ENCODE assay signal across 8 cellular contexts in the genomic region with DNA sequence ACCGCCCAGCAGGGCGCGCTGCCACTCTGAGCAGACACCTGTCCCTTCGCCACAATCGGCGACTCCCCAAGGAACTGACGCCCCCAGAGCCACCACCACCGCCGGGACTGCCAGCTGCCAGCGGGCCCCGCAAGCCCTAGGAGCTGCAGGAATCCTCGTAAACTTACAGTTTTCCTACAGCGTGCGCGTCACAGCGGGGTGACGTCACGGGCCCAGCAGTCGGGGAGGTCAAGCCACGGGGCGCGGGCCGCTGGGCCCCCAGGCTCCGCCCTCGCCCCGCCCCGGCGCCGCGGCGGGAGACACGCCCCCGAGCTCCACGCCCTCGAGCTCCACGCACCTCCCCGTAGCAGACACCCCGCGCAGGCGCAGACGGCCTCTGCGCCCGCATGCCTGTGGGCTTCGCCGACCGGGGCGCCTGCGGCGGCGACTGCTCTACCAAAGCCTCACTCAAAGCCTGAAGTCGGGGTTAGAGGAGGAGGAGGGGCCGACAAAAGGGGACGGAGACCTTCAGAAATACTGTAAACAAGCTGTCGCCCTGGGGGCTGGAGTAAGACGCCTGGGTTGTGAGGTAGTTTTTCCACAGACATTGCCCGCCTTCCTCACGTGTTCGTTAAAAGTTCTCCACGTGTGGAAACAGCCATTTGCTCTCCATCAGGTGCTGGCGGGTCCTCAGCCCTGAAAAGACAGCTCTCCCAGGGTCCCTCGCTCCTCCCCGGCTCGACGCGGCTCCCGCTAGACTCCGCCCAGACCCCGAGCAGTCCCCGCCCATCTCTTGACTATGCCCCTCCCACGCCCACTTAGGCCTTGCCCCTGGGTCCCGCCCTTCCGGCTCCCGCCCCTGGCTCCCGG. TPM values are rescaled to one million over a fixed set of nuclear protein-coding genes. Genes with fewer than 3 reads are reported as not detected.
DNase-seq lines count a peak whose midpoint lies in the region; ATAC-seq and TF ChIP-seq lines count a peak whose summit lies in the region.

A gene with protein sequence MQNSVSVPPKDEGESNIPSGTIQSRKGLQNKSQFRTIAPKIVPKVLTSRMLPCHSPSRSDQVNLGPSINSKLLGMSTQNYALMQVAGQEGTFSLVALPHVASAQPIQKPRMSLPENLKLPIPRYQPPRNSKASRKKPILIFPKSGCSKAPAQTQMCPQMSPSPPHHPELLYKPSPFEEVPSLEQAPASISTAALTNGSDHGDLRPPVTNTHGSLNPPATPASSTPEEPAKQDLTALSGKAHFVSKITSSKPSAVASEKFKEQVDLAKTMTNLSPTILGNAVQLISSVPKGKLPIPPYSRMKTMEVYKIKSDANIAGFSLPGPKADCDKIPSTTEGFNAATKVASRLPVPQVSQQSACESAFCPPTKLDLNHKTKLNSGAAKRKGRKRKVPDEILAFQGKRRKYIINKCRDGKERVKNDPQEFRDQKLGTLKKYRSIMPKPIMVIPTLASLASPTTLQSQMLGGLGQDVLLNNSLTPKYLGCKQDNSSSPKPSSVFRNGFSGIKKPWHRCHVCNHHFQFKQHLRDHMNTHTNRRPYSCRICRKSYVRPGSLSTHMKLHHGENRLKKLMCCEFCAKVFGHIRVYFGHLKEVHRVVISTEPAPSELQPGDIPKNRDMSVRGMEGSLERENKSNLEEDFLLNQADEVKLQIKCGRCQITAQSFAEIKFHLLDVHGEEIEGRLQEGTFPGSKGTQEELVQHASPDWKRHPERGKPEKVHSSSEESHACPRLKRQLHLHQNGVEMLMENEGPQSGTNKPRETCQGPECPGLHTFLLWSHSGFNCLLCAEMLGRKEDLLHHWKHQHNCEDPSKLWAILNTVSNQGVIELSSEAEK (minus strand): TSS at position 200 of the 849 bp plus-strand sequence. CDS start 154,831 bp downstream, outside the sequence.

- DNase-seq in C1 segment of cervical spinal cord (lab: John Stamatoyannopoulos, UW) (peak; percentile 57 to 96 (median 91)), GM19240 (ENCODE audit: insufficient read length, low spot score) (peak; percentile 77), NCI-H524 treated with DMSO at 0.1 percent for 48 hours (lab: John Stamatoyannopoulos, UW) (peak; percentile 26), coronary artery (ENCODE audit: low spot score) (peak; percentile 98), left lung (peak; percentile 98 to 99)
- peak; percentile 98 for DNase-seq in activated CD4-positive, alpha-beta T cell treated with anti-CD3 and anti-CD28 coated beads, Interleukin-2, amount 10 ng/mL, durations not matched to agents 24 days and 14 days
- peak; percentile 93 for DNase-seq in stimulated activated CD4-positive, alpha-beta T cell treated with anti-CD3 and anti-CD28 coated beads, Interleukin-2, amount 100 ng/mL, for 4 hours (ENCODE audit: low read depth)

- H3K4me1 Mint-ChIP-seq in activated CD4-positive, alpha-beta T cell treated with anti-CD3 and anti-CD28 coated beads, Interleukin-2, amount 10 ng/mL, durations not matched to agents 24 days and 14 days = peaks cover 9% of the 10 kb centered on the region

- H3K4me1 ChIP-seq in left lung = peaks cover 7 to 48% of the 10 kb centered on the region in 2 donors

- intact Hi-C loops in activated CD4-positive, alpha-beta T cell treated with anti-CD3 and anti-CD28 coated beads, Interleukin-2, amount 10 ng/mL, durations not matched to agents 24 days and 14 days (cut with micrococcal nuclease) = loop anchor here (1.0 to 10.0 kb wide), 9 partner anchors 33 to 773 kb away; no protein-coding TSS in a partner anchor
- intact Hi-C loops in left lung (cut with DNase I) = loop anchor here in 1 of 2 donors (10.0 kb wide), 1 partner anchor 283 kb away; a partner anchor contains a TSS

- H3K36me3 ChIP-seq in left lung = no peaks in the 10 kb centered on the region

- peak within 1 kb of the TSS; percentile 89 for H3K4me3 Mint-ChIP-seq in activated CD4-positive, alpha-beta T cell treated with anti-CD3 and anti-CD28 coated beads, Interleukin-2, amount 10 ng/mL, durations not matched to agents 24 days and 14 days

- peak; percentile 79 for ATAC-seq in HG03457 (IDR thresholded peaks at IDR 0.05; ENCODE audit: unreplicated experiment)
- peak; percentile 95 for ATAC-seq in left lung

- H3K27ac Mint-ChIP-seq in activated CD4-positive, alpha-beta T cell treated with anti-CD3 and anti-CD28 coated beads, Interleukin-2, amount 10 ng/mL, durations not matched to agents 24 days and 14 days = peak within 1 kb of the TSS; percentile 98

- TF ChIP-seq CTCF in coronary artery (IDR thresholded peaks at IDR 0.05) (no peak), left lung (IDR thresholded peaks at IDR 0.05) (peak; percentile 15 to 24)

- peak within 1 kb of the TSS; percentile 78 for H3K4me3 ChIP-seq in coronary artery
- peak within 1 kb of the TSS; percentile 56 to 60 for H3K4me3 ChIP-seq in left lung

- no peaks in the 10 kb centered on the region for H3K27me3 Mint-ChIP-seq in activated CD4-positive, alpha-beta T cell treated with anti-CD3 and anti-CD28 coated beads, Interleukin-2, amount 10 ng/mL, durations not matched to agents 24 days and 14 days

- H3K9me3 ChIP-seq in left lung = no peaks in the 10 kb centered on the region

- H3K27ac ChIP-seq in coronary artery (peak within 1 kb of the TSS; percentile 99), left lung (peak within 1 kb of the TSS; percentile 99 to 100)

- H3K27me3 ChIP-seq in left lung = no peaks in the 10 kb centered on the region

- no peaks in the 10 kb centered on the region for H3K36me3 Mint-ChIP-seq in activated CD4-positive, alpha-beta T cell treated with anti-CD3 and anti-CD28 coated beads, Interleukin-2, amount 10 ng/mL, durations not matched to agents 24 days and 14 days (ENCODE audit: low read depth)

- H3K9me3 Mint-ChIP-seq in activated CD4-positive, alpha-beta T cell treated with anti-CD3 and anti-CD28 coated beads, Interleukin-2, amount 10 ng/mL, durations not matched to agents 24 days and 14 days = no peaks in the 10 kb centered on the region

RNA-seq across cellular contexts. Expression of the gene that starts here (rescaled TPM):
- 2.4 and 3.2 TPM in 2 replicates for total RNA-seq in activated CD4-positive, alpha-beta T cell treated with anti-CD3 and anti-CD28 coated beads, Interleukin-2, amount 10 ng/mL, durations not matched to agents 24 days and 14 days
- total RNA-seq in left lung = 10 to 100 TPM in 1 of 2 donors, 1 to 10 TPM in 1; 9.6 to 20.1 TPM

Comparison
In these comparisons a context has a peak if more than half of its experiments do, and no peak if none do; other contexts are left out.
1. Peak in every context shown above with its lines: DNase-seq, ATAC-seq, H3K4me3 ChIP-seq and H3K27ac ChIP-seq.
2. DNase-seq: peak in every context shown above with its lines; median percentile 98 in left lung; 98 in activated CD4-positive, alpha-beta T cell treated with anti-CD3 and anti-CD28 coated beads, Interleukin-2, amount 10 ng/mL, durations not matched to agents 24 days and 14 days; 98 in coronary artery; 93 in stimulated activated CD4-positive, alpha-beta T cell treated with anti-CD3 and anti-CD28 coated beads, Interleukin-2, amount 100 ng/mL, for 4 hours; 91 in C1 segment of cervical spinal cord; 77 in GM19240; 26 in NCI-H524 treated with DMSO at 0.1 percent for 48 hours.